19 cellular contexts compared by ENCODE assay signal in the genomic region with DNA sequence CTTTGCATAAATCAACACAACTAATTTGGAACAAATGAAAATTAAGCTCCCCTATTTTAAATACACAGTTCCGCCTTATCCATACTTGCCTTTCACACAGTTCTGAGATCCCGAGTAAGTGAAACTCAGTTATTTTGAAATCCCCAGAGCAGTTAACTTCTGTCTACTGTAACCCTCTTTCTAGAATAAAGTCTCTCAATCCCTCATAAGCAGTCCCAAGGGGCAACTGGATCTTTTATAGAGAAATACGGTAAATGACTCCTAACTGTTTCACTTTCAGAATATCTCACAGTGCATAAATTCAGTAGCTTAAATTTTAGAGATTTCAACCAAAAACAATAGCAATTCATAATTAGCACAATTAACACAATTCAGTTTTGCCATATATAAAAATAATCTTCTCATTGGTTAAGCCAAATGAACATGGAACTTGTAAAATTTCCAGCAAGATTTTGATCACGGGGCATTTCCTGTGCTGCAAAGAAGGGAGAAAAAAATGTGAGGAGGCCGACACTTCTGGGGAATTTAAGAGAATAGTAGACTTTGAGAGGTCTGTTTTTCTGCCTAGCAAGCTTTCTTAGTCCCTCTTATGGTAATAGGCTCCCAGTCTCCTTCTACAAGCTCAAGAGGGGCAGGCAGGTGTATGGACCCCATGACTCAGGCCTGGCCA.
DNase-seq lines count a peak whose midpoint lies in the region; ATAC-seq and TF ChIP-seq lines count a peak whose summit lies in the region.
"Had no signal": no experiment of that assay in that cellular context is flagged by ENCODE, and none has a peak within 500 bp of the region (broad histone marks: within the 10 kb centered on the region; RNA-seq: fewer than 3 reads in every experiment).

No MANE protein-coding gene starts in this region.

- peaks cover 17% of the 10 kb centered on the region for H3K4me1 ChIP-seq in OCI-LY3 (ENCODE audit: low read length)
- H3K4me1 ChIP-seq in CD8-positive, alpha-beta memory T cell (ENCODE audit: insufficient read depth, low read length) = no peaks in the 10 kb centered on the region
- H3K4me1 ChIP-seq: Caco-2 had no signal

- peak; percentile 59 for DNase-seq in COLO829 (ENCODE audit: low spot score)
- peak; percentile 41 for DNase-seq in fibroblast of peridontal ligament (ENCODE audit: extremely low read depth)
- DNase-seq in stimulated activated naive B cell treated with anti-CD40 and anti-IgM and Interleukin-4, amounts not matched to agents 10 μg/mL and 1 μg/mL and 100 μg/mL, for 72 hours = no peak
- no peak for DNase-seq in CD8-positive, alpha-beta memory T cell
- DNase-seq in HuH-7.5 (ENCODE audit: low spot score) = no peak
- DNase-seq: Caco-2; CD4-positive, CD25-positive, alpha-beta regulatory T cell; DND-41; MG63; NCI-H1048; NCI-H1436; NCI-H187 treated with DMSO at 0.1 percent for 48 hours; NCI-H2107; NCI-H446 treated with DMSO at 0.1 percent for 48 hours; NCI-H526 treated with DMSO at 0.1 percent for 48 hours; T-helper 1 cell had no signal

- no peak overlapping the region for H3K9ac ChIP-seq in OCI-LY3 (ENCODE audit: low read length)

- H2AFZ ChIP-seq in OCI-LY3 (ENCODE audit: low read depth, low read length) = peak overlapping the region; percentile 19; the same call in 1 of the 2 replicates

- ATAC-seq in stimulated activated naive B cell treated with anti-CD40 and anti-IgM and Interleukin-4, amounts not matched to agents 10 μg/mL and 1 μg/mL and 100 μg/mL, for 72 hours (replicated peaks) = peak; percentile 46 to 60
- ATAC-seq in HG03039 (IDR thresholded peaks at IDR 0.05; ENCODE audit: unreplicated experiment) = no peak

- H3K9me3 ChIP-seq in OCI-LY3 (ENCODE audit: insufficient read depth, low read length) = no peaks in the 10 kb centered on the region
- no peaks in the 10 kb centered on the region for H3K9me3 ChIP-seq in CD8-positive, alpha-beta memory T cell (ENCODE audit: low read length)
- H3K9me3 ChIP-seq: Caco-2, MG63 had no signal

- H3K27ac ChIP-seq in OCI-LY3 (ENCODE audit: low read length) = no peak overlapping the region
- H3K27ac ChIP-seq in CD8-positive, alpha-beta memory T cell (ENCODE audit: low read depth, low read length) = no peak overlapping the region

- H4K20me1 ChIP-seq in OCI-LY3 (ENCODE audit: insufficient read depth, low read length) = no peaks in the 10 kb centered on the region

- no peak overlapping the region for H3K27ac Mint-ChIP-seq in stimulated activated naive B cell treated with anti-CD40 and anti-IgM and Interleukin-4, amounts not matched to agents 10 μg/mL and 1 μg/mL and 100 μg/mL, for 72 hours
- no peak overlapping the region for H3K27ac Mint-ChIP-seq in CD8-positive, alpha-beta memory T cell
- H3K27ac Mint-ChIP-seq: B cell; CD4-positive, CD25-positive, alpha-beta regulatory T cell had no signal

- H3K9me3 Mint-ChIP-seq in stimulated activated naive B cell treated with anti-CD40 and anti-IgM and Interleukin-4, amounts not matched to agents 10 μg/mL and 1 μg/mL and 100 μg/mL, for 72 hours = no peaks in the 10 kb centered on the region
- H3K9me3 Mint-ChIP-seq in CD8-positive, alpha-beta memory T cell = peaks cover 0 to 2% (median 0%) of the 10 kb centered on the region in 5 donors

- CTCF ChIA-PET in CD8-positive, alpha-beta memory T cell (lab: Charles Lee) = no interaction called here

- peaks cover 6 to 9% of the 10 kb centered on the region in 2 donors for H3K4me1 Mint-ChIP-seq in stimulated activated naive B cell treated with anti-CD40 and anti-IgM and Interleukin-4, amounts not matched to agents 10 μg/mL and 1 μg/mL and 100 μg/mL, for 72 hours
- H3K4me1 Mint-ChIP-seq in CD8-positive, alpha-beta memory T cell = no peaks in the 10 kb centered on the region
- H3K4me1 Mint-ChIP-seq: B cell; CD4-positive, CD25-positive, alpha-beta regulatory T cell had no signal

- peak overlapping the region; percentile 19; the same call in 1 of the 2 replicates for H3K4me3 ChIP-seq in OCI-LY3 (ENCODE audit: low read length)
- H3K4me3 ChIP-seq in CD8-positive, alpha-beta memory T cell (ENCODE audit: low read length) = no peak overlapping the region
- H3K4me3 ChIP-seq: MG63 had no signal

- no peaks in the 10 kb centered on the region for H3K79me2 ChIP-seq in OCI-LY3 (ENCODE audit: low read length)

- no peak for TF ChIP-seq CTCF in OCI-LY3 (IDR thresholded peaks at IDR 0.05; ENCODE audit: low read depth, low read length)

- POLR2A ChIA-PET in CD8-positive, alpha-beta memory T cell (lab: Charles Lee) = no interaction called here

- peak overlapping the region; percentile 36 for H3K4me2 ChIP-seq in OCI-LY3 (ENCODE audit: low read length)

- no peak overlapping the region for H3K4me3 Mint-ChIP-seq in stimulated activated naive B cell treated with anti-CD40 and anti-IgM and Interleukin-4, amounts not matched to agents 10 μg/mL and 1 μg/mL and 100 μg/mL, for 72 hours
- H3K4me3 Mint-ChIP-seq in CD8-positive, alpha-beta memory T cell = no peak overlapping the region
- H3K4me3 Mint-ChIP-seq: B cell; CD4-positive, CD25-positive, alpha-beta regulatory T cell had no signal

- no peaks in the 10 kb centered on the region for H3K36me3 Mint-ChIP-seq in stimulated activated naive B cell treated with anti-CD40 and anti-IgM and Interleukin-4, amounts not matched to agents 10 μg/mL and 1 μg/mL and 100 μg/mL, for 72 hours
- H3K36me3 Mint-ChIP-seq in CD8-positive, alpha-beta memory T cell = no peaks in the 10 kb centered on the region
- H3K36me3 Mint-ChIP-seq: CD4-positive, CD25-positive, alpha-beta regulatory T cell had no signal

- peaks cover 16 to 27% of the 10 kb centered on the region in 2 donors for H3K27me3 Mint-ChIP-seq in stimulated activated naive B cell treated with anti-CD40 and anti-IgM and Interleukin-4, amounts not matched to agents 10 μg/mL and 1 μg/mL and 100 μg/mL, for 72 hours
- peaks cover 7 to 18% of the 10 kb centered on the region in 2 donors for H3K27me3 Mint-ChIP-seq in CD8-positive, alpha-beta memory T cell
- H3K27me3 Mint-ChIP-seq: CD4-positive, CD25-positive, alpha-beta regulatory T cell had no signal

- H3K36me3 ChIP-seq in OCI-LY3 (replicated peaks; ENCODE audit: low read depth, low read length) = no peaks in the 10 kb centered on the region
- H3K36me3 ChIP-seq in CD8-positive, alpha-beta memory T cell (ENCODE audit: insufficient read depth, low read length) = no peaks in the 10 kb centered on the region
- H3K36me3 ChIP-seq: MG63 had no signal

- H3K27me3 ChIP-seq in OCI-LY3 (ENCODE audit: low read depth, low read length) = no peaks in the 10 kb centered on the region
- no peaks in the 10 kb centered on the region for H3K27me3 ChIP-seq in CD8-positive, alpha-beta memory T cell (ENCODE audit: insufficient read depth, low read length, poor library complexity, severe bottlenecking)
- H3K27me3 ChIP-seq: MG63 had no signal

Comparison
In these comparisons a context has a peak if more than half of its experiments do, and no peak if none do; other contexts are left out.
1. DNase-seq: peak in COLO829 (single experiment) and fibroblast of peridontal ligament (single experiment); none in stimulated activated naive B cell treated with anti-CD40 and anti-IgM and Interleukin-4, amounts not matched to agents 10 μg/mL and 1 μg/mL and 100 μg/mL, for 72 hours (single experiment), CD8-positive, alpha-beta memory T cell (0 of 5) and HuH-7.5 (single experiment).